8 cellular contexts compared by ENCODE assay signal in the genomic region with DNA sequence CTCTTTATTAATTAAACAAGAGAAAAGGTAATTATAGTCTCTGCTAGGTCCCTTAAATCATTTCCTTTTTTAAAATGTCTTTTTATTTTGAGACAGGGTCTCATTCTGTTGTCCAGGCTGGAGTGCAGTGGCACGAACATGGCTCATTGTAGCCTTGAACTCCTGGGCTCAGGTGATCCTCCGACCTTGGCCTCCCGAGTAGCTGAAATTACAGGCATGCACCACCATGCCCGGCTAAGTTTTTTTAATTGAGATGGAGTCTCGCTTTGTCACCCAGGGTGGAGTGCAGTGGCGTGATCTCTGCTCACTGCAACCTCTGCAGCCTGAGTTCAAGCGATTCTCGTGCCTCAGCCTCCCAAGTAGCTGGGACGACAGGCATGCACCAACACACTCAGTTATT. TPM values are rescaled to one million over a fixed set of nuclear protein-coding genes. Genes with fewer than 3 reads are reported as not detected.
"Had no signal": no experiment of that assay in that cellular context is flagged by ENCODE, and none has a peak within 500 bp of the region (broad histone marks: within the 10 kb centered on the region; RNA-seq: fewer than 3 reads in every experiment).

No MANE protein-coding gene starts in this region.

RNA-seq across cellular contexts. Expression of gene MEIOB, which starts 9.2 kb away (rescaled TPM):
- total RNA-seq: LHCN-M2, MCF 10A, OCI-LY7, PC-9, Right ventricle myocardium inferior, RPMI7951, SJCRH30 had no signal

RNA-seq across cellular contexts. Expression of gene HS3ST6, which starts 37.0 kb away (rescaled TPM):
- total RNA-seq: LHCN-M2, MCF 10A, OCI-LY7, PC-9, Right ventricle myocardium inferior, RPMI7951, SJCRH30, SK-MEL-5 had no signal
